In genomic region chr10:3623746-3624145, GRCh38 we compare ENCODE assay signal across 8 cellular contexts.
DNase-seq lines count a peak whose midpoint lies in the region; ATAC-seq and TF ChIP-seq lines count a peak whose summit lies in the region.

No MANE protein-coding gene starts in this region.

- TF ChIP-seq CTCF in AG09319 (IDR thresholded peaks at IDR 0.05; ENCODE audit: low read depth, low read length) (no peak), GM13976 (IDR thresholded peaks at IDR 0.05; ENCODE audit: borderline replicate concordance, control extremely low read depth, extremely low read depth, insufficient read depth, missing control alignments) (no peak)

- intact Hi-C loops in left ventricle myocardium superior (cut with micrococcal nuclease): no loop called here

- DNase-seq in AG09319 (ENCODE audit: extremely low read depth, low read depth) (peak; percentile 10), NCI-H526 (lab: John Stamatoyannopoulos, UW) (peak; percentile 43 to 69), left ventricle myocardium superior (no peak), SHP77 (lab: John Stamatoyannopoulos, UW) (no peak), SW 1271 (lab: John Stamatoyannopoulos, UW) (no peak), GM13976 (ENCODE audit: low spot score) (no peak), HPDE6-E6E7 (ENCODE audit: extremely low spot score) (no peak)

- ATAC-seq in GM21528 (IDR thresholded peaks at IDR 0.05; ENCODE audit: low FRiP score, unreplicated experiment): peak; percentile 66
- peak; percentile 88 for ATAC-seq in left ventricle myocardium superior

- in situ Hi-C loops in GM13976 (cut with MboI; ENCODE audit: low sequenced_read_pairs, unreplicated experiment): no loop called here

Comparison
In these comparisons a context has a peak if more than half of its experiments do, and no peak if none do; other contexts are left out.
1. DNase-seq: peak in AG09319 (single experiment) and NCI-H526 (2 of 2); none in left ventricle myocardium superior (single experiment), SHP77 (0 of 2), SW 1271 (0 of 2), GM13976 (single experiment) and HPDE6-E6E7 (single experiment).